11 cellular contexts compared by ENCODE assay signal in genomic region chr15:74642724-74643367, GRCh38. TPM values are rescaled to one million over a fixed set of nuclear protein-coding genes. Genes with fewer than 3 reads are reported as not detected.
DNase-seq lines count a peak whose midpoint lies in the region; ATAC-seq and TF ChIP-seq lines count a peak whose summit lies in the region.
"Had no signal": no experiment of that assay in that cellular context is flagged by ENCODE, and none has a peak within 500 bp of the region (broad histone marks: within the 10 kb centered on the region; RNA-seq: fewer than 3 reads in every experiment).

No MANE protein-coding gene starts in this region.

- intact Hi-C loops in esophagus squamous epithelium (cut with DNase I): no loop called here

- peak; percentile 33 for DNase-seq in DMS79 treated with DMSO at 0.1 percent for 48 hours (lab: John Stamatoyannopoulos, UW)
- peak; percentile 72 for DNase-seq in NCI-H510A (lab: John Stamatoyannopoulos, UW)
- DNase-seq in esophagus squamous epithelium (lab: John Stamatoyannopoulos, UW): no peak
- DNase-seq in osteocyte (ENCODE audit: extremely low spot score, unreplicated experiment): no peak
- DNase-seq in NAMALWA (ENCODE audit: low spot score): no peak
- DNase-seq in activated T-cell treated with anti-CD3 and anti-CD28 coated beads, Interleukin-2, amount 50 U/mL, for 1 hour: no peak
- no peak for DNase-seq in LoVo (ENCODE audit: low spot score)
- DNase-seq: EL, SHP77 treated with DMSO at 0.1 percent for 48 hours had no signal

- H3K36me3 Mint-ChIP-seq in osteocyte (ENCODE audit: unreplicated experiment): peaks cover 13% of the 10 kb centered on the region

- no peak overlapping the region for H3K4me3 Mint-ChIP-seq in osteocyte (ENCODE audit: unreplicated experiment)

- peak overlapping the region; percentile 49 for H3K27ac Mint-ChIP-seq in osteocyte (ENCODE audit: unreplicated experiment)
- H3K27ac Mint-ChIP-seq: activated T-helper 2 cell treated with anti-CD3 and anti-CD28 coated beads, Interferon-gamma antibody, Interleukin-2, Interleukin-4, amounts not matched to agents 10 μg/mL and 5 μg/mL and 100 μg/mL, durations not matched to agents 14 hours and 24 hours and 36 hours had no signal

- peaks cover 16 to 47% (median 20%) of the 10 kb centered on the region in 3 donors for H3K4me1 ChIP-seq in esophagus squamous epithelium

- H3K36me3 ChIP-seq in esophagus squamous epithelium: peaks cover 0 to 38% (median 8%) of the 10 kb centered on the region in 3 donors

- no peaks in the 10 kb centered on the region for H3K27me3 ChIP-seq in esophagus squamous epithelium

- peak overlapping the region; percentile 66 to 77 (median 73) for H3K27ac ChIP-seq in esophagus squamous epithelium

- H3K4me3 ChIP-seq in esophagus squamous epithelium: peak overlapping the region in 1 of 4 donors; percentile 6

- no peaks in the 10 kb centered on the region for H3K27me3 Mint-ChIP-seq in osteocyte (ENCODE audit: unreplicated experiment)

- 21 to 29% methylated on average over 6 of the region's 6 CpGs for WGBS in esophagus squamous epithelium, 2 donors

- peaks cover 12% of the 10 kb centered on the region for H3K4me1 Mint-ChIP-seq in osteocyte (ENCODE audit: unreplicated experiment)

- TF ChIP-seq CTCF in esophagus squamous epithelium (IDR thresholded peaks at IDR 0.05) (no peak), osteocyte (IDR thresholded peaks at IDR 0.05) (no peak)

- no peak for ATAC-seq in GM18873 (IDR thresholded peaks at IDR 0.05; ENCODE audit: low FRiP score, unreplicated experiment)

- H3K9me3 Mint-ChIP-seq in osteocyte (ENCODE audit: unreplicated experiment): no peaks in the 10 kb centered on the region
- H3K9me3 Mint-ChIP-seq: activated T-helper 2 cell treated with anti-CD3 and anti-CD28 coated beads, Interferon-gamma antibody, Interleukin-2, Interleukin-4, amounts not matched to agents 10 μg/mL and 5 μg/mL and 100 μg/mL, durations not matched to agents 14 hours and 24 hours and 36 hours had no signal

- no peaks in the 10 kb centered on the region for H3K9me3 ChIP-seq in esophagus squamous epithelium

- TF ChIP-seq POLR2A in esophagus squamous epithelium (IDR thresholded peaks at IDR 0.05): no peak

RNA-seq across cellular contexts. Expression of gene CLK3, which starts 27.2 kb away (rescaled TPM):
- 100 to 1,000 TPM in 1 of 4 donors, 10 to 100 TPM in 3; 46.8 to 105 (median 58.0) TPM for total RNA-seq in esophagus squamous epithelium
- 51.3 and 53.2 TPM in 2 replicates for total RNA-seq in osteocyte

RNA-seq across cellular contexts. Expression of gene EDC3, which starts 53.0 kb away (rescaled TPM):
- total RNA-seq in esophagus squamous epithelium (10 to 100 TPM in 3 of 4 donors, 1 to 10 TPM in 1; 10.0 to 17.4 (median 13.2) TPM), osteocyte (42.9 and 54.2 TPM in 2 replicates)

Comparison
In these comparisons a context has a peak if more than half of its experiments do, and no peak if none do; other contexts are left out.
1. DNase-seq: peak in DMS79 treated with DMSO at 0.1 percent for 48 hours (single experiment) and NCI-H510A (single experiment); none in esophagus squamous epithelium (single experiment), osteocyte (single experiment), NAMALWA (single experiment), activated T-cell treated with anti-CD3 and anti-CD28 coated beads, Interleukin-2, amount 50 U/mL, for 1 hour (single experiment) and LoVo (single experiment).